ENCODE assay signal across 8 cellular contexts in the genomic region with DNA sequence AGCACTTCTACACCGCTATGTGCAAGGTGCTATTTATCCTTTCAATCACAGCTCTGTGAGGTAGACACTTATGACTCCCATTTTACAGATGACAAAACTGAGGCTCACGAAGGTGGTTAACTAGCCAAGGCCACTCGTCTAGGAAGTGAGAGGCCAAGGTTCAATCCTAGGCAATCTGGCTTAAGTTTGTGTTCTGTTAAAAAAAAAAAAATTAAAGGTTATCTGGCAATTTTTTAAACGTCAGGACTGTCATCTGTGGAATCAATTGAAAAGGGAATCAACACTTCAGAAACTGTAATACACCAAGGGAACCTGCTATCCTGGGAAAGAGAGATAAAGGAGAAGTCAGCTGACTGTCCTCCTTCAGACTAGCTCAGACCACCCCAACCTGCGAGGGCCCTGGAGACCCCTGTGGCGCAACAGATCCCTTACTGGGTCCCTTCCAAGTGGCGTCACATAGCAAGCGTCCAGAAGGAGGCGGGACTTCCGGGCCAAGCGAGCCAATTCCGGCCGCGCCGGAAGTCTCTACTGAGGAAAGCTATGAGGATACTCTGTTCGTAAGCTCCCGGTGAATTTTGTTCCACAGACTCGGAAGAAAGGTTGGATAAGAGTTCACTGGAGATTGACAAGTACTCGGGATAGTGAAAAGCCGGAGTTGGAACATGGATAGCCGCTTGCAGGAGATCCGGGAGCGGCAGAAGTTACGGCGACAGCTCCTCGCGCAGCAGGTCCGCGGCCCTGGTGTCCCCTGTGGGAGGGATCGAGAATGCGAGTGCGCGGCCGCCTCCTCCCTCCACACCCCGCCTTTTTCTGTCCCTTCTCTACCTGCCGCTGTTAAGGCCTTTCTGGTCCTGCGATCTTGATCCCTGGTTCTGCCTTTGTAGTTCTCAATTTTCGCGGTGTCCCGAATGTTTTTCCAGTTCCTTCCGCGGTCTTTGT. TPM values are rescaled to one million over a fixed set of nuclear protein-coding genes. Genes with fewer than 3 reads are reported as not detected.
DNase-seq lines count a peak whose midpoint lies in the region; ATAC-seq, FAIRE-seq and TF ChIP-seq lines count a peak whose summit lies in the region.

A gene (plus strand): TSS at position 520 of the 939 bp plus-strand sequence. CDS start 143 bp downstream, at position 663.

- peak; percentile 79 for FAIRE-seq in HepG2 (lab: Jason Lieb, UNC)

- intact Hi-C loops in HepG2 (cut with micrococcal nuclease; ENCODE audit: unreplicated experiment), result loop anchor here (1.0 to 5.0 kb wide), 2 partner anchors 94 to 403 kb away; no protein-coding TSS in a partner anchor

- POLR2A ChIA-PET in HepG2 (lab: Yijun Ruan, JAX), result interaction anchor here (1.0 to 1.7 kb wide), 7 partner anchors 9 to 769 kb away, joined by 3 to 8 read pairs (median 4); a partner anchor contains a TSS

- TF ChIP-seq POLR2A in HepG2 (IDR thresholded peaks at IDR 0.05; ENCODE audit: insufficient read depth in 1 of 2, low read depth in 2 of 2, low read length in 2 of 2), result peak; percentile 74 to 89

- no peak for TF ChIP-seq CTCF in HepG2 (CRISPR knock-in tag; IDR thresholded peaks at IDR 0.05)

- peak within 1 kb of the TSS; percentile 79 to 100 (median 91) for H3K4me2 ChIP-seq in BLaER1 treated with 17β-estradiol and CSF1 and Interleukin-3, amounts not matched to agents 10 nM and 100 nM
- peak within 1 kb of the TSS; percentile 80 for H3K4me2 ChIP-seq in HepG2 (ENCODE audit: low read depth, low read length)

- H4K20me1 ChIP-seq in BLaER1 treated with 17β-estradiol and CSF1 and Interleukin-3, amounts not matched to agents 10 nM and 100 nM, result peaks cover 0 to 28% (median 18%) of the 10 kb centered on the region in 11 experiments; a peak in 15 of 22 replicates
- peaks cover 17% of the 10 kb centered on the region; the same call in 1 of the 2 replicates for H4K20me1 ChIP-seq in HepG2 (ENCODE audit: insufficient read depth, low read length)

- peak within 1 kb of the TSS; percentile 84 for H2AFZ ChIP-seq in HepG2 (ENCODE audit: low read length)

- CTCF ChIA-PET in HepG2 (lab: Yijun Ruan, JAX; ENCODE audit: low intra/inter-chr PET ratio, low total read pairs), result no interaction called here

- ATAC-seq in HG03460 (IDR thresholded peaks at IDR 0.05; ENCODE audit: unreplicated experiment) (peak; percentile 100), HepG2 (peak; percentile 97)

- H3K79me2 ChIP-seq in HepG2 (ENCODE audit: insufficient read depth, low read length), result peaks cover 28% of the 10 kb centered on the region

- in situ Hi-C loops in HepG2 (cut with HindIII; ENCODE audit: extremely low pct_ligation_motif_present, low pct_unique_long_range_greater_than_20kb), result no loop called here

- H3K27me3 ChIP-seq in BLaER1 treated with 17β-estradiol and CSF1 and Interleukin-3, amounts not matched to agents 10 nM and 100 nM, result no peaks in the 10 kb centered on the region
- H3K27me3 ChIP-seq in HepG2 (ENCODE audit: control insufficient read depth in 1 of 2, insufficient read depth in 2 of 2, low read length in 2 of 2), result no peaks in the 10 kb centered on the region; a peak in 1 of 5 replicates

- peaks cover 22 to 33% (median 26%) of the 10 kb centered on the region in 11 experiments for H3K36me3 ChIP-seq in BLaER1 treated with 17β-estradiol and CSF1 and Interleukin-3, amounts not matched to agents 10 nM and 100 nM
- peaks cover 0 to 7% of the 10 kb centered on the region in 2 experiments; a peak in 1 of 5 replicates for H3K36me3 ChIP-seq in HepG2 (replicated peaks in 1 of 2; ENCODE audit: control insufficient read depth in 1 of 2, insufficient read depth in 2 of 2, low read length in 2 of 2)

- WGBS in HepG2 (ENCODE audit: low lambda C conversion rate), result 3% methylated on average over 30 of the region's 42 CpGs

- peaks cover 16 to 26% (median 17%) of the 10 kb centered on the region in 10 experiments for H3K4me1 ChIP-seq in BLaER1 treated with 17β-estradiol and CSF1 and Interleukin-3, amounts not matched to agents 10 nM and 100 nM
- peaks cover 37% of the 10 kb centered on the region for H3K4me1 ChIP-seq in HepG2 (ENCODE audit: insufficient read depth, low read length)

- TF ChIP-seq RAD21 in HepG2 (CRISPR knock-in tag; IDR thresholded peaks at IDR 0.05), result 0 out of 2 replicates have a peak, but pooled peaks have one; percentile 20

- peak within 1 kb of the TSS; percentile 76 to 90 (median 84) for H3K9ac ChIP-seq in BLaER1 treated with 17β-estradiol and CSF1 and Interleukin-3, amounts not matched to agents 10 nM and 100 nM
- peak within 1 kb of the TSS; percentile 86 for H3K9ac ChIP-seq in HepG2 (ENCODE audit: insufficient read depth, low read depth, low read length)

- H3K9me3 ChIP-seq in BLaER1 treated with 17β-estradiol and CSF1 and Interleukin-3, amounts not matched to agents 10 nM and 100 nM (replicated peaks in 1 of 11), result no peaks in the 10 kb centered on the region
- no peaks in the 10 kb centered on the region for H3K9me3 ChIP-seq in HepG2 (ENCODE audit: low read length)

- BruUV-seq in HepG2 (replicated peaks; lab: Mats Ljungman, UMichigan), result TSS peak; percentile 92

- TF ChIP-seq EP300 in HepG2 (IDR thresholded peaks at IDR 0.05; ENCODE audit: low read depth in 2 of 2, low read length in 2 of 2) (no peak), HepG2 (CRISPR knock-in tag; IDR thresholded peaks at IDR 0.05; ENCODE audit: borderline replicate concordance) (no peak)

- DNase-seq in GM19240 (ENCODE audit: insufficient read length, low spot score) (peak; percentile 61), NCI-H526 (lab: John Stamatoyannopoulos, UW) (peak; percentile 85 to 95), dermis microvascular lymphatic vessel endothelial cell (ENCODE audit: low read depth in 2 of 2) (peak; percentile 84 to 90), HepG2 (ENCODE audit: low spot score) (peak; percentile 88)
- peak; percentile 82 to 83 for DNase-seq in activated CD4-positive, alpha-beta T cell treated with anti-CD3 and anti-CD28 coated beads, Interleukin-2, amount 50 U/mL, for 24 hours (ENCODE audit: low read depth in 1 of 2, low spot score in 1 of 2)
- peak; percentile 88 for DNase-seq in stimulated activated CD4-positive, alpha-beta T cell treated with anti-CD3 and anti-CD28 coated beads, Interleukin-4, amount 100 ng/mL, for 1 hour

- H3K27ac ChIP-seq in BLaER1 treated with 17β-estradiol and CSF1 and Interleukin-3, amounts not matched to agents 10 nM and 100 nM, result peak within 1 kb of the TSS; percentile 68 to 87 (median 81)
- H3K27ac ChIP-seq in HepG2 (ENCODE audit: extremely low read length, insufficient read depth, low read length), result peak within 1 kb of the TSS; percentile 81

- peak within 1 kb of the TSS; percentile 66 to 94 (median 82) for H3K4me3 ChIP-seq in BLaER1 treated with 17β-estradiol and CSF1 and Interleukin-3, amounts not matched to agents 10 nM and 100 nM
- peak within 1 kb of the TSS; percentile 83 to 88 (median 85) for H3K4me3 ChIP-seq in HepG2 (replicated peaks in 1 of 3; ENCODE audit: insufficient read depth in 1 of 3, low read depth in 2 of 3, low read length in 3 of 3)

TF ChIP-seq in HepG2, 621 proteins besides CTCF, POLR2A, EP300 and RAD21 (continues in another document):
- 0 out of 2 replicates have a peak, but pooled peaks have one; percentile 27 for TF ChIP-seq TEAD2 (CRISPR knock-in tag; IDR thresholded peaks at IDR 0.05)
- TF ChIP-seq, protein P1, sequence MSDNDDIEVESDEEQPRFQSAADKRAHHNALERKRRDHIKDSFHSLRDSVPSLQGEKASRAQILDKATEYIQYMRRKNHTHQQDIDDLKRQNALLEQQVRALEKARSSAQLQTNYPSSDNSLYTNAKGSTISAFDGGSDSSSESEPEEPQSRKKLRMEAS (IDR thresholded peaks at IDR 0.05), result peak; percentile 42; the same call in 1 of the 2 replicates
- TF ChIP-seq, protein P2, sequence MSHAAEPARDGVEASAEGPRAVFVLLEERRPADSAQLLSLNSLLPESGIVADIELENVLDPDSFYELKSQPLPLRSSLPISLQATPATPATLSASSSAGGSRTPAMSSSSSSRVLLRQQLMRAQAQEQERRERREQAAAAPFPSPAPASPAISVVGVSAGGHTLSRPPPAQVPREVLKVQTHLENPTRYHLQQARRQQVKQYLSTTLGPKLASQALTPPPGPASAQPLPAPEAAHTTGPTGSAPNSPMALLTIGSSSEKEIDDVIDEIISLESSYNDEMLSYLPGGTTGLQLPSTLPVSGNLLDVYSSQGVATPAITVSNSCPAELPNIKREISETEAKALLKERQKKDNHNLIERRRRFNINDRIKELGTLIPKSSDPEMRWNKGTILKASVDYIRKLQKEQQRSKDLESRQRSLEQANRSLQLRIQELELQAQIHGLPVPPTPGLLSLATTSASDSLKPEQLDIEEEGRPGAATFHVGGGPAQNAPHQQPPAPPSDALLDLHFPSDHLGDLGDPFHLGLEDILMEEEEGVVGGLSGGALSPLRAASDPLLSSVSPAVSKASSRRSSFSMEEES (CRISPR knock-in tag; IDR thresholded peaks at IDR 0.05), result peak; percentile 31; the same call in 1 of the 2 replicates

RNA-seq across cellular contexts. Expression of the gene that starts here (rescaled TPM):
- total RNA-seq in dermis microvascular lymphatic vessel endothelial cell (11.2 and 12.5 TPM in 2 replicates), HepG2 (2016; rRNA removed; fragmentation: Illumina TruSeq; extraction: Trizol) (44.9 and 68.5 TPM in 2 replicates)
- 4.9 and 5.0 TPM in 2 replicates for total RNA-seq in HepG2 (2016; cell fraction: cytosol; rRNA removed; fragmentation: Illumina TruSeq; extraction: Trizol; ENCODE audit: low read depth)
- total RNA-seq in HepG2 (2016; cell fraction: insoluble cytoplasmic fraction; rRNA removed; fragmentation: Illumina TruSeq; extraction: Trizol), result 43.6 and 68.0 TPM in 2 replicates
- total RNA-seq in HepG2 (2016; cell fraction: membrane; rRNA removed; fragmentation: Illumina TruSeq; extraction: Trizol), result 12.1 and 16.2 TPM in 2 replicates
- 34.2 and 35.0 TPM in 2 replicates for total RNA-seq in HepG2 (2016; cell fraction: nucleus; rRNA removed; fragmentation: Illumina TruSeq; extraction: Trizol)
- polyA plus RNA-seq in HepG2 (2011; rRNA removed), result 10.0 and 11.6 TPM in 2 replicates
- polyA plus RNA-seq in HepG2 (2011; cell fraction: cytosol; rRNA removed), result 2.8 and 6.4 TPM in 2 replicates
- polyA plus RNA-seq in HepG2 (2011; cell fraction: nucleus; rRNA removed), result 6.9 and 9.3 TPM in 2 replicates
- 14.8 and 14.9 TPM in 2 replicates for polyA plus RNA-seq in HepG2 (2012)
- polyA plus RNA-seq in HepG2 (2016; cell fraction: cytosol; fragmentation: Illumina TruSeq; extraction: Trizol; ENCODE audit: low read depth), result 1.0 and 1.2 TPM in 2 replicates
- 43.0 and 45.1 TPM in 2 replicates for polyA plus RNA-seq in HepG2 (2016; cell fraction: insoluble cytoplasmic fraction; fragmentation: Illumina TruSeq; extraction: Trizol; ENCODE audit: low read depth)
- polyA plus RNA-seq in HepG2 (2016; cell fraction: membrane; fragmentation: Illumina TruSeq; extraction: Trizol; ENCODE audit: low read depth), result 2.0 and 3.0 TPM in 2 replicates
- polyA plus RNA-seq in HepG2 (2016; cell fraction: nucleus; fragmentation: Illumina TruSeq; extraction: Trizol; ENCODE audit: insufficient read depth, low read depth), result 28.7 and 29.3 TPM in 2 replicates
- polyA minus RNA-seq in HepG2 (2011; rRNA and poly(A)+ RNA removed; ENCODE audit: low replicate concordance), result 1.3 and 6.3 TPM in 2 replicates
- 8.9 and 9.8 TPM in 2 replicates for polyA minus RNA-seq in HepG2 (2011; cell fraction: cytosol; rRNA and poly(A)+ RNA removed)
- polyA minus RNA-seq in HepG2 (2011; cell fraction: nucleus; rRNA and poly(A)+ RNA removed), result 28.7 and 36.2 TPM in 2 replicates

Comparison
In these comparisons a context has a peak if more than half of its experiments do, and no peak if none do; other contexts are left out.
1. Peak in every context shown above with its lines: DNase-seq, ATAC-seq, H3K4me3 ChIP-seq and H3K27ac ChIP-seq.